In the genomic region with DNA sequence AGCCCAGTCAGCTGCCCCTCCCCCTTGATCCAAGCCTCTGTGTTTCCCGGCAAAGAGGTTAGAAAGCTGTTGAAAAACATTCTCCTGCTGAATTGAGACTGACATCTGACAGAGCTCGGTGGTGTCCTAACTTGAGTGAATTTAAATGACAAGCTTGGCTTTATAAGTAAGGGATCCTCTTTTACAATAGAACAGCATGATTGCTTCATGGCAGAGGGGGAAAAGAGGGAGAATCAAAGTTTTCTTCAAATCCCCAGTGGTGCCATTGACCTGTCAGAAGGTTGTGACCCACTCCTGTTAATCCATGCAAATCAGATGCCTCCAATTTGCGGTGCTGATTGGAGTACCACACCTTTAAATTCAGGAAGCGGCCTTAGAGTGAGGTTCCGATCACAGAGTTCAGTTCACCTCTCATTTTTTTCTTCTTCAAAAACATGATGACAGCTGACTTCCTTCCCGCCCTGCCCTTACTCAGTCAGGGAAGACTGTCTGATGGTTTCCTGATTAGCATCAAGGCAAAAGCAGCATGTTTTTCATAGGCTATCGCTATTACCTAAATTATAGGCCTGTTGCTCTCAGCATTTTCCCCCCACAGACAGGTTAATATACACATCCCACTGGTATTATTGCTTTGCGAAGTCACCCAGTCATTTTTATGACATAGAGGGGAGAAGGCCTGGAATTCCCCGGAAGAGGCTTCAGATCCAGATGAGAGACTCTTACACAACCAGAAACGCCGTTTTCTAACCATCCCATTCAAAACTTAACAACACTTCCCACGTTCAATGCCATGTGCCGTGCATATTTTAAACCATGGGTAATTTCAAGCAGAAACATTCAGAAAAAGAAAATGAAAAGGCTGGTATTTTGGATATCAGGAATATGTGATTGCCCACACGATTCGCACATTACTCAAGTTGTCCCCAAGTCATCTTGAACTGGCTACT, we compare ENCODE assay signal across 10 cellular contexts.
DNase-seq lines count a peak whose midpoint lies in the region; ATAC-seq and TF ChIP-seq lines count a peak whose summit lies in the region.
"Had no signal": no experiment of that assay in that cellular context is flagged by ENCODE, and none has a peak within 500 bp of the region (broad histone marks: within the 10 kb centered on the region; RNA-seq: fewer than 3 reads in every experiment).

No MANE protein-coding gene starts in this region.

- H3K4me3 ChIP-seq in fibroblast of villous mesenchyme (ENCODE audit: low read depth, low read length) = no peak overlapping the region

- no peaks in the 10 kb centered on the region for H3K27me3 Mint-ChIP-seq in stimulated activated naive CD8-positive, alpha-beta T cell treated with anti-CD3 and anti-CD28 coated beads, Interleukin-15, amount 100 ng/mL, for 72 hours
- peaks cover 0 to 2% (median 0%) of the 10 kb centered on the region in 3 donors for H3K27me3 Mint-ChIP-seq in immature natural killer cell (ENCODE audit: low read depth in 3 of 3)

- no peak overlapping the region for H3K27ac Mint-ChIP-seq in stimulated activated naive CD8-positive, alpha-beta T cell treated with anti-CD3 and anti-CD28 coated beads, Interleukin-15, amount 100 ng/mL, for 72 hours
- no peak overlapping the region for H3K27ac Mint-ChIP-seq in immature natural killer cell
- H3K27ac Mint-ChIP-seq: activated naive CD8-positive, alpha-beta T cell treated with anti-CD3 and anti-CD28 coated beads, Interleukin-2, amount 10 ng/mL, durations not matched to agents 7 days and 5 days had no signal

- H3K4me1 Mint-ChIP-seq in stimulated activated naive CD8-positive, alpha-beta T cell treated with anti-CD3 and anti-CD28 coated beads, Interleukin-15, amount 100 ng/mL, for 72 hours = peaks cover 12% of the 10 kb centered on the region
- H3K4me1 Mint-ChIP-seq in immature natural killer cell = no peaks in the 10 kb centered on the region
- H3K4me1 Mint-ChIP-seq: activated naive CD8-positive, alpha-beta T cell treated with anti-CD3 and anti-CD28 coated beads, Interleukin-2, amount 10 ng/mL, durations not matched to agents 7 days and 5 days had no signal

- H3K36me3 Mint-ChIP-seq in immature natural killer cell = no peaks in the 10 kb centered on the region
- H3K36me3 Mint-ChIP-seq: activated naive CD8-positive, alpha-beta T cell treated with anti-CD3 and anti-CD28 coated beads, Interleukin-2, amount 10 ng/mL, durations not matched to agents 7 days and 5 days had no signal

- no peak overlapping the region for H3K4me3 Mint-ChIP-seq in stimulated activated naive CD8-positive, alpha-beta T cell treated with anti-CD3 and anti-CD28 coated beads, Interleukin-15, amount 100 ng/mL, for 72 hours
- H3K4me3 Mint-ChIP-seq in immature natural killer cell = no peak overlapping the region
- H3K4me3 Mint-ChIP-seq: activated naive CD8-positive, alpha-beta T cell treated with anti-CD3 and anti-CD28 coated beads, Interleukin-2, amount 10 ng/mL, durations not matched to agents 7 days and 5 days had no signal

- TF ChIP-seq CTCF in fibroblast of villous mesenchyme (IDR thresholded peaks at IDR 0.05; ENCODE audit: insufficient read depth, low read depth, low read length) = no peak

- peak; percentile 26 for ATAC-seq in stimulated activated naive CD8-positive, alpha-beta T cell treated with anti-CD3 and anti-CD28 coated beads, Interleukin-15, Interleukin-2, amounts not matched to agents 100 U/mL and 50 U/mL, for 24 hours
- no peak for ATAC-seq in stimulated activated naive CD8-positive, alpha-beta T cell treated with anti-CD3 and anti-CD28 coated beads, Interleukin-15, amount 100 ng/mL, for 72 hours
- peak; percentile 26 for ATAC-seq in HG03378 (IDR thresholded peaks at IDR 0.05; ENCODE audit: unreplicated experiment)

- H3K9me3 Mint-ChIP-seq in stimulated activated naive CD8-positive, alpha-beta T cell treated with anti-CD3 and anti-CD28 coated beads, Interleukin-15, amount 100 ng/mL, for 72 hours = no peaks in the 10 kb centered on the region
- peaks cover 0 to 2% (median 0%) of the 10 kb centered on the region in 6 donors for H3K9me3 Mint-ChIP-seq in immature natural killer cell
- H3K9me3 Mint-ChIP-seq: activated naive CD8-positive, alpha-beta T cell treated with anti-CD3 and anti-CD28 coated beads, Interleukin-2, amount 10 ng/mL, durations not matched to agents 7 days and 5 days had no signal

- no peak for DNase-seq in stimulated activated naive CD8-positive, alpha-beta T cell treated with anti-CD3 and anti-CD28 coated beads, Interleukin-15, Interleukin-2, amounts not matched to agents 100 U/mL and 50 U/mL, for 24 hours
- DNase-seq in stimulated activated naive CD8-positive, alpha-beta T cell treated with anti-CD3 and anti-CD28 coated beads, Interleukin-15, amount 100 ng/mL, for 72 hours = no peak
- peak; percentile 63 for DNase-seq in fibroblast of villous mesenchyme (ENCODE audit: low read depth)
- DNase-seq in middle frontal gyrus (ENCODE audit: extremely low spot score, low spot score) = no peak
- DNase-seq in immature natural killer cell = no peak
- DNase-seq in NCI-H82 treated with DMSO at 0.1 percent for 48 hours (lab: John Stamatoyannopoulos, UW; ENCODE audit: unreplicated experiment) = no peak
- DNase-seq in medulla oblongata (ENCODE audit: extremely low spot score) = no peak
- DNase-seq: activated naive CD8-positive, alpha-beta T cell treated with anti-CD3 and anti-CD28 coated beads, Interleukin-2, amount 10 ng/mL, durations not matched to agents 7 days and 5 days; kidney glomerular epithelial cell had no signal
